ENCODE assay signal across 19 cellular contexts in genomic region chr6:108610270-108610839, GRCh38. TPM values are rescaled to one million over a fixed set of nuclear protein-coding genes. Genes with fewer than 3 reads are reported as not detected.
DNase-seq lines count a peak whose midpoint lies in the region; FAIRE-seq and TF ChIP-seq lines count a peak whose summit lies in the region.
"Had no signal": no experiment of that assay in that cellular context is flagged by ENCODE, and none has a peak within 500 bp of the region (broad histone marks: within the 10 kb centered on the region; RNA-seq: fewer than 3 reads in every experiment).

No MANE protein-coding gene starts in this region.

- intact Hi-C loops in MCF 10A (cut with micrococcal nuclease) = no loop called here

- H3K9ac ChIP-seq in KMS-11 = peak overlapping the region; percentile 69
- peak overlapping the region in 1 of 3 donors; percentile 17 for H3K9ac ChIP-seq in skeletal muscle tissue (ENCODE audit: low read depth in 1 of 3, low read length in 3 of 3)

- H3K4me3 ChIP-seq in KMS-11 (IDR thresholded peaks at IDR 0.05; ENCODE audit: insufficient read depth, low read depth, low read length) (no peak overlapping the region), skeletal muscle tissue (ENCODE audit: low read length in 3 of 3) (no peak overlapping the region)
- H3K4me3 ChIP-seq: ovary, vagina had no signal

- no peaks in the 10 kb centered on the region for H3K27me3 Mint-ChIP-seq in MCF 10A (ENCODE audit: insufficient read depth, unreplicated experiment)
- H3K27me3 Mint-ChIP-seq: activated naive CD8-positive, alpha-beta T cell treated with anti-CD3 and anti-CD28 coated beads, Interleukin-2, amount 50 U/mL, for 24 hours; activated T-helper 17 cell treated with anti-CD3 and anti-CD28 coated beads, Interleukin-2, amount 50 U/mL, for 72 hours; stimulated activated memory B cell treated with anti-CD40 and anti-IgM and Interleukin-4, amounts not matched to agents 10 μg/mL and 1 μg/mL and 100 μg/mL, for 72 hours had no signal

- no peak for TF ChIP-seq CTCF in KMS-11 (conservative IDR thresholded peaks at IDR 0.05; ENCODE audit: low read depth, low read length)
- no peak for TF ChIP-seq CTCF in MCF 10A (IDR thresholded peaks at IDR 0.05; ENCODE audit: unreplicated experiment)

- H3K27ac ChIP-seq in KMS-11 = peak overlapping the region; percentile 95
- H3K27ac ChIP-seq in skeletal muscle tissue (ENCODE audit: low read depth, low read length) = peak overlapping the region; percentile 26
- H3K27ac ChIP-seq: ovary had no signal

- CTCF ChIA-PET in MCF 10A (lab: Yijun Ruan, JAX) = interaction anchor here (0.7 kb wide), 1 partner anchor 28 kb away, joined by 3 read pairs; no protein-coding TSS in a partner anchor

- H3K9me3 Mint-ChIP-seq in MCF 10A (ENCODE audit: unreplicated experiment) = peaks cover 9% of the 10 kb centered on the region

- H3K9me3 ChIP-seq in skeletal muscle tissue (ENCODE audit: control insufficient read depth in 3 of 3, low read length in 3 of 3) = peaks cover 0 to 4% (median 0%) of the 10 kb centered on the region in 3 donors
- H3K9me3 ChIP-seq: ovary, vagina had no signal

- peaks cover 100% of the 10 kb centered on the region for H3K79me2 ChIP-seq in KMS-11 (ENCODE audit: insufficient read depth, low read depth)

- BruUV-seq in MCF 10A (replicated peaks; lab: Mats Ljungman, UMichigan) = no TSS peak

- no peak overlapping the region for H2AFZ ChIP-seq in KMS-11 (ENCODE audit: low read depth)

- peaks cover 58% of the 10 kb centered on the region for H3K4me1 Mint-ChIP-seq in MCF 10A (ENCODE audit: insufficient read depth, unreplicated experiment)

- H3K36me3 ChIP-seq in KMS-11 (ENCODE audit: insufficient read depth) = no peaks in the 10 kb centered on the region
- H3K36me3 ChIP-seq in skeletal muscle tissue (ENCODE audit: control insufficient read depth in 3 of 3, insufficient read depth in 3 of 3, low read length in 3 of 3) = no peaks in the 10 kb centered on the region
- H3K36me3 ChIP-seq: ovary, vagina had no signal

- H3K27ac Mint-ChIP-seq in MCF 10A (ENCODE audit: low read depth, unreplicated experiment) = peak overlapping the region; percentile 15
- H3K27ac Mint-ChIP-seq: activated naive CD8-positive, alpha-beta T cell treated with anti-CD3 and anti-CD28 coated beads, Interleukin-2, amount 50 U/mL, for 24 hours; activated T-helper 17 cell treated with anti-CD3 and anti-CD28 coated beads, Interleukin-2, amount 50 U/mL, for 72 hours; stimulated activated memory B cell treated with anti-CD40 and anti-IgM and Interleukin-4, amounts not matched to agents 10 μg/mL and 1 μg/mL and 100 μg/mL, for 72 hours had no signal

- H3K4me1 ChIP-seq in KMS-11 (ENCODE audit: low read depth, poor library complexity, severe bottlenecking) (peaks cover 99% of the 10 kb centered on the region), skeletal muscle tissue (ENCODE audit: control insufficient read depth in 3 of 3, insufficient read depth in 3 of 3, low read length in 3 of 3) (peaks cover 34 to 49% (median 35%) of the 10 kb centered on the region in 3 donors)

- no peak for DNase-seq in MCF 10A (ENCODE audit: unreplicated experiment)
- DNase-seq in medulla oblongata (ENCODE audit: extremely low spot score) = peak; percentile 44
- DNase-seq in NCI-H1105 treated with DMSO at 0.1 percent for 48 hours (lab: John Stamatoyannopoulos, UW) = no peak
- DNase-seq in SW480 (ENCODE audit: low spot score) = no peak
- DNase-seq in activated naive CD4-positive, alpha-beta T cell treated with anti-CD3 and anti-CD28 coated beads, Interleukin-2, amount 50 U/mL, for 16 hours = no peak
- no peak for DNase-seq in GM12892 (ENCODE audit: insufficient read length)
- DNase-seq: activated CD4-positive, CD25-positive, alpha-beta regulatory T cell; activated naive CD8-positive, alpha-beta T cell treated with anti-CD3 and anti-CD28 coated beads, Interleukin-2, amount 50 U/mL, for 24 hours; effector CD8-positive, alpha-beta T cell; kidney; NCI-H1417; NCI-H2171; ovary had no signal

- no peak for TF ChIP-seq POLR2A in GM12892 (IDR thresholded peaks at IDR 0.05; ENCODE audit: low read depth, low read length)

- no peak overlapping the region for H3K4me3 Mint-ChIP-seq in MCF 10A (ENCODE audit: unreplicated experiment)
- H3K4me3 Mint-ChIP-seq: activated naive CD8-positive, alpha-beta T cell treated with anti-CD3 and anti-CD28 coated beads, Interleukin-2, amount 50 U/mL, for 24 hours; activated T-helper 17 cell treated with anti-CD3 and anti-CD28 coated beads, Interleukin-2, amount 50 U/mL, for 72 hours; stimulated activated memory B cell treated with anti-CD40 and anti-IgM and Interleukin-4, amounts not matched to agents 10 μg/mL and 1 μg/mL and 100 μg/mL, for 72 hours had no signal

- no peak for FAIRE-seq in GM12892 (lab: Jason Lieb, UNC)
- FAIRE-seq: H1, kidney had no signal

- H3K27me3 ChIP-seq in KMS-11 (ENCODE audit: insufficient read depth, low read depth) (no peaks in the 10 kb centered on the region), skeletal muscle tissue (ENCODE audit: control insufficient read depth in 3 of 3, insufficient read depth in 3 of 3, low read length in 3 of 3) (no peaks in the 10 kb centered on the region)
- H3K27me3 ChIP-seq: ovary, vagina had no signal

- peaks cover 37% of the 10 kb centered on the region for H3K36me3 Mint-ChIP-seq in MCF 10A (ENCODE audit: insufficient read depth, unreplicated experiment)

- H4K20me1 ChIP-seq in KMS-11 (ENCODE audit: insufficient read depth) = no peaks in the 10 kb centered on the region; the same call in 1 of the 2 replicates

- POLR2A ChIA-PET in MCF 10A (lab: Yijun Ruan, JAX) = interaction anchor here (0.6 to 1.7 kb wide), 2 partner anchors 17 to 21 kb away, joined by 3 read pairs; no protein-coding TSS in a partner anchor

- H3K4me2 ChIP-seq in KMS-11 = peak overlapping the region; percentile 82

RNA-seq across cellular contexts. Expression of gene FOXO3, which starts 49.6 kb away (rescaled TPM):
- total RNA-seq in MCF 10A (2022) (51.9 and 53.0 TPM in 2 replicates), skeletal muscle tissue (30.8 TPM)
- 4.8 TPM for polyA plus RNA-seq in GM12892 (2012; ENCODE audit: missing spikeins)
